Comparison of ENCODE assay signal across 24 cellular contexts in the genomic region with DNA sequence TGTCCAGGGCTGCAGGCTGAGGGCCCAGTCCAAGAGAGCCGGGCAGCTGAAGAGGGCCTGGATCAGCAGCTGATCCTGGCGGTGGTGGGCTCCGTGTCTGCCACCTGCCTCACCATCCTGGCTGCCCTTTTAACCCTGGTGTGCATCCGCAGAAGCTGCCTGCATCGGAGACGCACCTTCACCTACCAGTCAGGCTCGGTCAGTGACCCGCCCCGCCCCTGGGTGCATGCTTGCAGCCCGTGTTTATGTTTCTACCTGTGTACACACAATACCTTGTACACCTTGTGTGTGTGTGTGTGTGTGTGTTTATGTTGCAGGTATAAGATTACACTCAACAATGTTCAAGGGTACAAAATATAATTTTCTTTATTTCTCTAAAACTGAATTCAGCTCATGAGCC. TPM values are rescaled to one million over a fixed set of nuclear protein-coding genes. Genes with fewer than 3 reads are reported as not detected.
A peak's percentile ranks its signal among the peaks of the same experiment; 100 is the strongest.
DNase-seq lines count a peak whose midpoint lies in the region; ATAC-seq and TF ChIP-seq lines count a peak whose summit lies in the region.
"Had no signal": no experiment of that assay in that cellular context is flagged by ENCODE, and none has a peak within 500 bp of the region (broad histone marks: within the 10 kb centered on the region; RNA-seq: fewer than 3 reads in every experiment).

No MANE protein-coding gene starts in this region.

- H3K27ac Mint-ChIP-seq in effector memory CD8-positive, alpha-beta T cell = no peak overlapping the region
- H3K27ac Mint-ChIP-seq: CD8-positive, alpha-beta memory T cell; IgD-negative memory B cell had no signal

- peak; percentile 31 for DNase-seq in Right ventricle myocardium superior
- no peak for DNase-seq in heart right ventricle
- peak; percentile 90 for DNase-seq in left lobe of liver (ENCODE audit: low spot score)
- peak; percentile 46 for DNase-seq in posterior vena cava (ENCODE audit: low spot score)
- peak; percentile 20 to 42 for DNase-seq in aorta
- DNase-seq in effector memory CD8-positive, alpha-beta T cell = no peak
- no peak for DNase-seq in RKO (ENCODE audit: low spot score)
- DNase-seq: 8988T; CD8-positive, alpha-beta memory T cell; DMS79; MV-4-11; NCI-H1105 treated with DMSO at 0.1 percent for 48 hours; NCI-H2029 treated with DMSO at 0.1 percent for 48 hours; NCI-H345; NCI-H524; NCI-H774; NK-92 treated with Interleukin-12 subunit alpha and Interleukin-12 subunit beta, amount 100 ng/mL, for 24 hours had no signal

- no peak for TF ChIP-seq CTCF in heart right ventricle (IDR thresholded peaks at IDR 0.05)

- WGBS in heart right ventricle, 2 donors = 92 to 96% methylated on average over 10 of the region's 10 CpGs
- 92 to 96% methylated on average over 10 of the region's 10 CpGs for WGBS in aorta, 2 donors

- H3K27me3 ChIP-seq in heart right ventricle = no peaks in the 10 kb centered on the region
- H3K27me3 ChIP-seq in aorta (ENCODE audit: control insufficient read depth in 1 of 2, insufficient read depth in 2 of 2, low read length in 1 of 2) = no peaks in the 10 kb centered on the region
- H3K27me3 ChIP-seq: BLaER1 treated with 17β-estradiol and CSF1 and Interleukin-3, amounts not matched to agents 10 nM and 100 nM had no signal

- no peaks in the 10 kb centered on the region for H3K9me3 ChIP-seq in heart right ventricle
- no peaks in the 10 kb centered on the region for H3K9me3 ChIP-seq in aorta (ENCODE audit: control insufficient read depth, low read length)
- H3K9me3 ChIP-seq: BLaER1 treated with 17β-estradiol and CSF1 and Interleukin-3, amounts not matched to agents 10 nM and 100 nM had no signal

- H3K4me1 ChIP-seq in heart right ventricle = peaks cover 0 to 17% (median 0%) of the 10 kb centered on the region in 9 donors
- no peaks in the 10 kb centered on the region for H3K4me1 ChIP-seq in aorta (ENCODE audit: control insufficient read depth in 1 of 2, insufficient read depth in 2 of 2, low read length in 2 of 2)
- H3K4me1 ChIP-seq: BLaER1 treated with 17β-estradiol and CSF1 and Interleukin-3, amounts not matched to agents 10 nM and 100 nM had no signal

- H3K4me1 Mint-ChIP-seq in effector memory CD8-positive, alpha-beta T cell (ENCODE audit: low read depth in 2 of 2) = no peaks in the 10 kb centered on the region
- H3K4me1 Mint-ChIP-seq: CD8-positive, alpha-beta memory T cell had no signal

- H3K9me3 Mint-ChIP-seq in effector memory CD8-positive, alpha-beta T cell = no peaks in the 10 kb centered on the region
- H3K9me3 Mint-ChIP-seq: CD8-positive, alpha-beta memory T cell; IgD-negative memory B cell had no signal

- H3K36me3 Mint-ChIP-seq in effector memory CD8-positive, alpha-beta T cell (ENCODE audit: insufficient read depth) = no peaks in the 10 kb centered on the region
- H3K36me3 Mint-ChIP-seq: CD8-positive, alpha-beta memory T cell; IgD-negative memory B cell had no signal

- H3K27ac ChIP-seq in heart right ventricle = no peak overlapping the region
- no peak overlapping the region for H3K27ac ChIP-seq in aorta (ENCODE audit: low read depth in 1 of 2, low read length in 2 of 2)
- H3K27ac ChIP-seq: BLaER1 treated with 17β-estradiol and CSF1 and Interleukin-3, amounts not matched to agents 10 nM and 100 nM had no signal

- intact Hi-C loops in Right ventricle myocardium superior (cut with DNase I) (no loop called here), heart right ventricle (cut with DNase I) (no loop called here), posterior vena cava (cut with DNase I) (no loop called here), aorta (cut with DNase I) (no loop called here)

- H3K27me3 Mint-ChIP-seq in effector memory CD8-positive, alpha-beta T cell = peaks cover 9 to 13% of the 10 kb centered on the region in 2 donors

- H3K4me3 ChIP-seq in heart right ventricle (no peak overlapping the region), aorta (ENCODE audit: low read length in 2 of 2) (no peak overlapping the region)
- H3K4me3 ChIP-seq: BLaER1 treated with 17β-estradiol and CSF1 and Interleukin-3, amounts not matched to agents 10 nM and 100 nM had no signal

- H3K36me3 ChIP-seq in heart right ventricle = peaks cover 0 to 93% (median 0%) of the 10 kb centered on the region in 9 donors
- H3K36me3 ChIP-seq in aorta (ENCODE audit: control insufficient read depth in 1 of 2, insufficient read depth in 2 of 2, low read length in 1 of 2) = no peaks in the 10 kb centered on the region

- no peak overlapping the region for H3K4me3 Mint-ChIP-seq in effector memory CD8-positive, alpha-beta T cell
- H3K4me3 Mint-ChIP-seq: CD8-positive, alpha-beta memory T cell; IgD-negative memory B cell had no signal

- ATAC-seq in Right ventricle myocardium superior (ENCODE audit: poor library complexity) (no peak), heart right ventricle (no peak), left lobe of liver (peak; percentile 73), aorta (ENCODE audit: low FRiP score) (no peak), GM18873 (IDR thresholded peaks at IDR 0.05; ENCODE audit: low FRiP score, unreplicated experiment) (no peak)
- ATAC-seq in effector memory CD8-positive, alpha-beta T cell (replicated peaks) = no peak
- ATAC-seq: Right ventricle myocardium inferior had no signal

RNA-seq across cellular contexts. Expression of a gene that starts 13.0 kb away (rescaled TPM):
- total RNA-seq in Right ventricle myocardium superior (18.5 TPM), heart right ventricle (10 to 100 TPM; 19.9 to 55.8 (median 28.4) TPM), left lobe of liver (8.5 TPM), posterior vena cava (10 to 100 TPM; 32.5 to 46.6 TPM), aorta (10 to 100 TPM; 41.0 to 65.3 TPM)
- polyA plus RNA-seq in heart right ventricle (10 to 100 TPM; 38.7 to 43.7 TPM), aorta (1 to 10 TPM; 4.0 to 4.1 TPM)
- polyA plus RNA-seq: CD8-positive, alpha-beta memory T cell; IgD-negative memory B cell had no signal

RNA-seq across cellular contexts. Expression of a gene that starts 23.8 kb away (rescaled TPM):
- total RNA-seq in Right ventricle myocardium superior = 0.40 TPM
- 1 to 10 TPM in 1 of 10 donors, under 1 TPM in 9; 0.21 to 1.2 (median 0.42) TPM for total RNA-seq in heart right ventricle
- under 1 TPM; 0.03 to 0.22 TPM for polyA plus RNA-seq in heart right ventricle
- total RNA-seq in left lobe of liver = 0.15 TPM
- under 1 TPM in 1 of 2 donors, not detected in 1; 0.90 TPM for total RNA-seq in posterior vena cava
- total RNA-seq in aorta = under 1 TPM; 0.18 to 0.52 TPM
- under 1 TPM in 1 of 2 donors, not detected in 1; 0.20 TPM for polyA plus RNA-seq in aorta
- total RNA-seq: CD8-positive, alpha-beta memory T cell; H4; M059J; SK-MEL-5 had no signal
- polyA plus RNA-seq: CD8-positive, alpha-beta memory T cell; IgD-negative memory B cell had no signal

RNA-seq across cellular contexts. Expression of a gene that starts 28.4 kb away (rescaled TPM):
- total RNA-seq in Right ventricle myocardium superior (not detected), heart right ventricle (not detected), left lobe of liver (2.6 TPM), posterior vena cava (not detected), aorta (not detected)
- polyA plus RNA-seq in heart right ventricle (not detected), aorta (1 to 10 TPM in 1 of 2 donors, not detected in 1; 2.3 TPM)
- total RNA-seq: CD8-positive, alpha-beta memory T cell; H4; M059J; Right ventricle myocardium inferior; SK-MEL-5 had no signal
- polyA plus RNA-seq: CD8-positive, alpha-beta memory T cell; IgD-negative memory B cell had no signal

RNA-seq across cellular contexts. Expression of a gene that starts 44.0 kb away (rescaled TPM):
- total RNA-seq in Right ventricle myocardium superior (not detected), heart right ventricle (under 1 TPM in 5 of 10 donors, not detected in 5; 0.15 to 0.37 (median 0.26) TPM), left lobe of liver (0.45 TPM), posterior vena cava (under 1 TPM in 1 of 2 donors, not detected in 1; 0.29 TPM), aorta (not detected)
- polyA plus RNA-seq in heart right ventricle (under 1 TPM in 1 of 2 donors, not detected in 1; 0.16 TPM), aorta (1 to 10 TPM in 1 of 2 donors, not detected in 1; 6.1 TPM)
- total RNA-seq: CD8-positive, alpha-beta memory T cell; H4; M059J; Right ventricle myocardium inferior; SK-MEL-5 had no signal
- polyA plus RNA-seq: CD8-positive, alpha-beta memory T cell; IgD-negative memory B cell had no signal

RNA-seq across cellular contexts. Expression of a gene that starts 45.0 kb away (rescaled TPM):
- total RNA-seq in Right ventricle myocardium superior (0.83 TPM), heart right ventricle (1 to 10 TPM in 6 of 10 donors, under 1 TPM in 4; 0.15 to 9.6 (median 1.5) TPM), left lobe of liver (0.78 TPM), posterior vena cava (1 to 10 TPM in 1 of 2 donors, under 1 TPM in 1; 0.95 to 1.0 TPM), aorta (1 to 10 TPM in 1 of 2 donors, under 1 TPM in 1; 0.68 to 1.1 TPM)
- polyA plus RNA-seq in heart right ventricle (1 to 10 TPM in 1 of 2 donors, under 1 TPM in 1; 0.49 to 1.2 TPM), aorta (1 to 10 TPM in 1 of 2 donors, under 1 TPM in 1; 0.36 to 1.0 TPM)

Comparison
In these comparisons a context has a peak if more than half of its experiments do, and no peak if none do; other contexts are left out.
1. DNase-seq: peak in Right ventricle myocardium superior (single experiment), left lobe of liver (single experiment), posterior vena cava (single experiment) and aorta (2 of 2); none in heart right ventricle (0 of 2), effector memory CD8-positive, alpha-beta T cell (0 of 3) and RKO (single experiment).